17 cellular contexts compared by ENCODE assay signal in the genomic region with DNA sequence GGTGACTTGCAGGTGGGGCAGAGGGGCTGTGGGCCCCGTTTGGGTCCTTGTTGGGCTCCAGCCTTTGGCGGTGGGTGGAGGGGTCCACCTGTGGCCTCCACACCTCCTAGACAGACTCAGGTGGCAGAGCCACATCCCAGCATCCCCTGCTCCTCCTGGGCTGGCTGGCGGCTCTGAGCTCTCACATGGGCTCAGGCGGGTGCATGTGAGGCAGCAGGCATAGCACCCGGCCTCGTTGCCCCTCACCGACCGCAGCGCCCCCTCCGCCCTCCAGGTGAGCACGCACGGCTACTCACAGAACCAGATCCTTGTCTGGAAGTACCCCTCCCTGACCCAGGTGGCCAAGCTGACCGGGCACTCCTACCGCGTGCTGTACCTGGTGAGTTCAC. TPM values are rescaled to one million over a fixed set of nuclear protein-coding genes. Genes with fewer than 3 reads are reported as not detected.
DNase-seq lines count a peak whose midpoint lies in the region; ATAC-seq and TF ChIP-seq lines count a peak whose summit lies in the region.
"Had no signal": no experiment of that assay in that cellular context is flagged by ENCODE, and none has a peak within 500 bp of the region (broad histone marks: within the 10 kb centered on the region; RNA-seq: fewer than 3 reads in every experiment).

No MANE protein-coding gene starts in this region.

- peaks cover 54% of the 10 kb centered on the region for H3K4me1 ChIP-seq in BLaER1
- H3K4me1 ChIP-seq in naive thymus-derived CD4-positive, alpha-beta T cell (ENCODE audit: control insufficient read depth in 2 of 2, insufficient read depth in 2 of 2, low read length in 2 of 2): no peaks in the 10 kb centered on the region
- H3K4me1 ChIP-seq: Caco-2 had no signal

- H3K27ac Mint-ChIP-seq in HFFc6 (no peak overlapping the region), chondrocyte (ENCODE audit: unreplicated experiment) (no peak overlapping the region)
- no peak overlapping the region for H3K27ac Mint-ChIP-seq in naive thymus-derived CD4-positive, alpha-beta T cell
- H3K27ac Mint-ChIP-seq: CD8-positive, alpha-beta T cell had no signal

- H3K4me1 Mint-ChIP-seq in HFFc6 (ENCODE audit: low read depth): no peaks in the 10 kb centered on the region
- H3K4me1 Mint-ChIP-seq in naive thymus-derived CD4-positive, alpha-beta T cell: peaks cover 0 to 2% (median 0%) of the 10 kb centered on the region in 7 donors
- H3K4me1 Mint-ChIP-seq in chondrocyte (ENCODE audit: low read depth): no peaks in the 10 kb centered on the region
- H3K4me1 Mint-ChIP-seq: CD4-positive, CD25-positive, alpha-beta regulatory T cell had no signal

- peak overlapping the region; percentile 86 for H3K4me2 ChIP-seq in BLaER1

- H3K27me3 ChIP-seq in BLaER1: no peaks in the 10 kb centered on the region
- no peaks in the 10 kb centered on the region for H3K27me3 ChIP-seq in naive thymus-derived CD4-positive, alpha-beta T cell (ENCODE audit: control insufficient read depth in 2 of 2, insufficient read depth in 2 of 2, low read length in 2 of 2)

- H3K36me3 ChIP-seq in BLaER1: peaks cover 63% of the 10 kb centered on the region
- H3K36me3 ChIP-seq in naive thymus-derived CD4-positive, alpha-beta T cell (ENCODE audit: control insufficient read depth in 2 of 3, insufficient read depth in 3 of 3, low read length in 3 of 3): peaks cover 0 to 82% (median 0%) of the 10 kb centered on the region in 3 experiments

- CTCF ChIA-PET in naive thymus-derived CD4-positive, alpha-beta T cell (lab: Charles Lee): interaction anchor here (0.7 kb wide), 1 partner anchor 511 kb away, joined by 3 read pairs; no protein-coding TSS in a partner anchor

- H3K27me3 Mint-ChIP-seq in HFFc6 (ENCODE audit: insufficient read depth) (peaks cover 3% of the 10 kb centered on the region), chondrocyte (ENCODE audit: low read depth) (no peaks in the 10 kb centered on the region)
- no peaks in the 10 kb centered on the region for H3K27me3 Mint-ChIP-seq in naive thymus-derived CD4-positive, alpha-beta T cell
- H3K27me3 Mint-ChIP-seq: CD4-positive, CD25-positive, alpha-beta regulatory T cell had no signal

- no peak overlapping the region for H3K4me3 Mint-ChIP-seq in HFFc6
- H3K4me3 Mint-ChIP-seq in naive thymus-derived CD4-positive, alpha-beta T cell: no peak overlapping the region
- no peak overlapping the region for H3K4me3 Mint-ChIP-seq in chondrocyte (ENCODE audit: unreplicated experiment)
- H3K4me3 Mint-ChIP-seq: CD4-positive, CD25-positive, alpha-beta regulatory T cell; CD8-positive, alpha-beta T cell had no signal

- no peak for DNase-seq in HFFc6
- no peak for DNase-seq in naive thymus-derived CD4-positive, alpha-beta T cell
- DNase-seq in chondrocyte (ENCODE audit: low spot score): no peak
- DNase-seq in A172 (ENCODE audit: low spot score): no peak
- DNase-seq: 8988T; Caco-2; CD4-positive, CD25-positive, alpha-beta regulatory T cell; CD8-positive, alpha-beta T cell; DMS153; DND-41; GOT3; H7; HCEC 1CT had no signal

- H3K9me3 Mint-ChIP-seq in HFFc6: no peaks in the 10 kb centered on the region
- no peaks in the 10 kb centered on the region for H3K9me3 Mint-ChIP-seq in naive thymus-derived CD4-positive, alpha-beta T cell
- H3K9me3 Mint-ChIP-seq in chondrocyte (ENCODE audit: low read depth): no peaks in the 10 kb centered on the region
- H3K9me3 Mint-ChIP-seq: CD4-positive, CD25-positive, alpha-beta regulatory T cell; CD8-positive, alpha-beta T cell had no signal

- POLR2A ChIA-PET in naive thymus-derived CD4-positive, alpha-beta T cell (lab: Charles Lee): no interaction called here

- H3K9me3 ChIP-seq in BLaER1: no peaks in the 10 kb centered on the region
- no peaks in the 10 kb centered on the region for H3K9me3 ChIP-seq in naive thymus-derived CD4-positive, alpha-beta T cell (ENCODE audit: control insufficient read depth in 2 of 3, low read length in 3 of 3)
- H3K9me3 ChIP-seq: Caco-2 had no signal

- peak; percentile 2 for ATAC-seq in naive thymus-derived CD4-positive, alpha-beta T cell
- ATAC-seq in HG03139 (IDR thresholded peaks at IDR 0.05; ENCODE audit: unreplicated experiment): no peak
- ATAC-seq: CD8-positive, alpha-beta T cell had no signal

- TF ChIP-seq CTCF in HFFc6 (IDR thresholded peaks at IDR 0.05): 0 out of 2 replicates have a peak, but pooled peaks have one; percentile 9
- TF ChIP-seq CTCF in chondrocyte (IDR thresholded peaks at IDR 0.05): no peak

- H3K27ac ChIP-seq in BLaER1: no peak overlapping the region
- no peak overlapping the region for H3K27ac ChIP-seq in naive thymus-derived CD4-positive, alpha-beta T cell (ENCODE audit: low read depth, low read length)
- H3K27ac ChIP-seq: C4-2B had no signal

- intact Hi-C loops in naive thymus-derived CD4-positive, alpha-beta T cell (cut with micrococcal nuclease): no loop called here

- H3K4me3 ChIP-seq in BLaER1: no peak overlapping the region
- no peak overlapping the region for H3K4me3 ChIP-seq in naive thymus-derived CD4-positive, alpha-beta T cell (ENCODE audit: low read length)

- peaks cover 81% of the 10 kb centered on the region for H4K20me1 ChIP-seq in BLaER1

- H3K36me3 Mint-ChIP-seq in HFFc6 (ENCODE audit: low read depth) (no peaks in the 10 kb centered on the region; the same call in 1 of the 2 replicates), chondrocyte (ENCODE audit: low read depth) (peaks cover 14% of the 10 kb centered on the region)
- peaks cover 0 to 13% (median 0%) of the 10 kb centered on the region in 5 donors for H3K36me3 Mint-ChIP-seq in naive thymus-derived CD4-positive, alpha-beta T cell

- H3K9ac ChIP-seq in BLaER1: no peak overlapping the region

RNA-seq across cellular contexts. Expression of gene TEKTIP1, which starts 6.0 kb away (rescaled TPM):
- total RNA-seq in HFFc6 (2021; fragmentation: NEBNext Ultra II Directional; extraction: Animal tissue kit (Norgen Biotek cat#: 25700)): under 1 TPM in 5 of 6 experiments, not detected in 1; 0.25 to 0.51 (median 0.46) TPM
- total RNA-seq in naive thymus-derived CD4-positive, alpha-beta T cell: 10 to 100 TPM in 3 of 5 experiments, 1 to 10 TPM in 2; 5.6 to 11.5 (median 10.6) TPM
- not detected for polyA plus RNA-seq in naive thymus-derived CD4-positive, alpha-beta T cell
- 0.35 to 0.65 TPM (median 0.56 TPM) in 3 replicates for total RNA-seq in chondrocyte
- total RNA-seq in A172 (2014; rRNA removed; shearing (Covaris generic)): not detected in 2 replicates
- total RNA-seq: H7 had no signal
- polyA plus RNA-seq: BJ had no signal

RNA-seq across cellular contexts. Expression of gene MFSD12, which starts 24.4 kb away (rescaled TPM):
- total RNA-seq in HFFc6 (2021; fragmentation: NEBNext Ultra II Directional; extraction: Animal tissue kit (Norgen Biotek cat#: 25700)): 100 to 1,000 TPM in 2 of 6 experiments, 10 to 100 TPM in 4; 75.1 to 101 (median 79.6) TPM
- 100 to 1,000 TPM in 3 of 5 experiments, 10 to 100 TPM in 2; 95.2 to 153 (median 101) TPM for total RNA-seq in naive thymus-derived CD4-positive, alpha-beta T cell
- 10 to 100 TPM; 41.2 to 74.0 TPM for polyA plus RNA-seq in naive thymus-derived CD4-positive, alpha-beta T cell
- total RNA-seq in chondrocyte: 65.8 to 101 TPM (median 98.4 TPM) in 3 replicates
- 152 and 169 TPM in 2 replicates for total RNA-seq in A172 (2014; rRNA removed; shearing (Covaris generic))

RNA-seq across cellular contexts. Expression of gene FZR1, which starts 26.9 kb away (rescaled TPM):
- total RNA-seq in HFFc6 (2021; fragmentation: NEBNext Ultra II Directional; extraction: Animal tissue kit (Norgen Biotek cat#: 25700)): 10 to 100 TPM; 43.9 to 56.8 (median 46.0) TPM
- 10 to 100 TPM; 60.7 to 90.7 (median 71.3) TPM for total RNA-seq in naive thymus-derived CD4-positive, alpha-beta T cell
- polyA plus RNA-seq in naive thymus-derived CD4-positive, alpha-beta T cell: 10 to 100 TPM in 1 of 2 donors, 1 to 10 TPM in 1; 7.8 to 15.1 TPM
- 35.0 to 37.6 TPM (median 36.5 TPM) in 3 replicates for total RNA-seq in chondrocyte
- 44.4 and 46.2 TPM in 2 replicates for total RNA-seq in A172 (2014; rRNA removed; shearing (Covaris generic))

RNA-seq across cellular contexts. Expression of gene DOHH, which starts 32.5 kb away (rescaled TPM):
- 10 to 100 TPM; 14.3 to 20.4 (median 17.0) TPM for total RNA-seq in HFFc6 (2021; fragmentation: NEBNext Ultra II Directional; extraction: Animal tissue kit (Norgen Biotek cat#: 25700))
- 10 to 100 TPM in 1 of 5 experiments, 1 to 10 TPM in 4; 4.4 to 16.4 (median 8.0) TPM for total RNA-seq in naive thymus-derived CD4-positive, alpha-beta T cell
- polyA plus RNA-seq in naive thymus-derived CD4-positive, alpha-beta T cell: 10 to 100 TPM in 1 of 2 donors, 1 to 10 TPM in 1; 4.6 to 15.0 TPM
- total RNA-seq in chondrocyte: 9.9 to 10.3 TPM (median 10.1 TPM) in 3 replicates
- 18.0 and 27.3 TPM in 2 replicates for total RNA-seq in A172 (2014; rRNA removed; shearing (Covaris generic))

RNA-seq across cellular contexts. Expression of gene HMG20B, which starts 39.7 kb away (rescaled TPM):
- 10 to 100 TPM; 73.5 to 90.1 (median 78.3) TPM for total RNA-seq in HFFc6 (2021; fragmentation: NEBNext Ultra II Directional; extraction: Animal tissue kit (Norgen Biotek cat#: 25700))
- 10 to 100 TPM; 37.9 to 63.7 (median 53.0) TPM for total RNA-seq in naive thymus-derived CD4-positive, alpha-beta T cell
- polyA plus RNA-seq in naive thymus-derived CD4-positive, alpha-beta T cell: 10 to 100 TPM; 50.6 to 65.6 TPM
- 60.9 to 69.3 TPM (median 68.2 TPM) in 3 replicates for total RNA-seq in chondrocyte
- total RNA-seq in A172 (2014; rRNA removed; shearing (Covaris generic)): 224 and 260 TPM in 2 replicates
